Comparison of ENCODE assay signal across 20 cellular contexts in genomic region chr14:64562432-64562831, GRCh38. TPM values are rescaled to one million over a fixed set of nuclear protein-coding genes. Genes with fewer than 3 reads are reported as not detected.
DNase-seq lines count a peak whose midpoint lies in the region; TF ChIP-seq lines count a peak whose summit lies in the region.
"Had no signal": no experiment of that assay in that cellular context is flagged by ENCODE, and none has a peak within 500 bp of the region (broad histone marks: within the 10 kb centered on the region; RNA-seq: fewer than 3 reads in every experiment).

No MANE protein-coding gene starts in this region.

- no peak overlapping the region for H2AK5ac ChIP-seq in trophoblast cell (ENCODE audit: low read length)

- H3K27me3 ChIP-seq in esophagus squamous epithelium (no peaks in the 10 kb centered on the region), trophoblast cell (ENCODE audit: insufficient read depth, low read length) (no peaks in the 10 kb centered on the region)
- H3K27me3 ChIP-seq: BLaER1, MG63 had no signal

- H3K79me1 ChIP-seq in trophoblast cell (ENCODE audit: low read length): peaks cover 15% of the 10 kb centered on the region

- intact Hi-C loops in esophagus squamous epithelium (cut with DNase I): no loop called here

- H2AFZ ChIP-seq in trophoblast cell (ENCODE audit: insufficient read depth, low read length, poor library complexity): no peak overlapping the region

- no peak overlapping the region for H2BK5ac ChIP-seq in trophoblast cell (ENCODE audit: low read depth, low read length, poor library complexity)

- H3K14ac ChIP-seq in trophoblast cell (ENCODE audit: low read length): no peak overlapping the region

- no peak overlapping the region for H4K8ac ChIP-seq in trophoblast cell (ENCODE audit: low read depth, low read length)

- H3K79me2 ChIP-seq in trophoblast cell (ENCODE audit: control insufficient read depth, insufficient read depth, low read length, poor library complexity): no peaks in the 10 kb centered on the region

- H4K91ac ChIP-seq in trophoblast cell (ENCODE audit: low read depth, low read length): no peak overlapping the region

- no peak overlapping the region for H3K4ac ChIP-seq in trophoblast cell (ENCODE audit: low read depth, low read length)

- H3K4me3 ChIP-seq in LNCaP clone FGC (ENCODE audit: low read depth, low read length) (no peak overlapping the region), esophagus squamous epithelium (no peak overlapping the region), trophoblast cell (ENCODE audit: low read depth, low read length) (no peak overlapping the region)
- H3K4me3 ChIP-seq: BLaER1, MG63 had no signal

- peaks cover 4 to 33% (median 5%) of the 10 kb centered on the region in 3 donors for H3K4me1 ChIP-seq in esophagus squamous epithelium
- peaks cover 4 to 7% of the 10 kb centered on the region in 2 experiments for H3K4me1 ChIP-seq in trophoblast cell (ENCODE audit: control insufficient read depth in 1 of 2, insufficient read depth in 2 of 2, low read length in 2 of 2)

- peak overlapping the region in 3 of 4 donors; percentile 39 to 69 (median 60) for H3K27ac ChIP-seq in esophagus squamous epithelium
- no peak overlapping the region for H3K27ac ChIP-seq in trophoblast cell (ENCODE audit: low read depth, low read length)
- H3K27ac ChIP-seq: BLaER1 had no signal

- DNase-seq in NCI-H2196 (lab: John Stamatoyannopoulos, UW; ENCODE audit: unreplicated experiment) (peak; percentile 18), NCI-H2196 treated with DMSO at 0.1 percent for 48 hours (lab: John Stamatoyannopoulos, UW; ENCODE audit: unreplicated experiment) (no peak), LNCaP clone FGC (ENCODE audit: low read depth) (peak; percentile 25), esophagus squamous epithelium (lab: John Stamatoyannopoulos, UW) (no peak), trophoblast cell (peak; percentile 66 to 95), LoVo (ENCODE audit: low spot score) (no peak), SW 1271 (lab: John Stamatoyannopoulos, UW) (no peak), DMS114 treated with DMSO at 0.1 percent for 48 hours (lab: John Stamatoyannopoulos, UW; ENCODE audit: unreplicated experiment) (no peak)
- DNase-seq: CD8-positive, alpha-beta T cell; GOT3; KG1; MG63; NCI-H1105 treated with DMSO at 0.1 percent for 48 hours; NCI-H1694 treated with DMSO at 0.1 percent for 48 hours; NCI-H2107; NCI-H446 treated with DMSO at 0.1 percent for 48 hours; NK-92 treated with Interleukin-12 subunit alpha and Interleukin-12 subunit beta, amount 100 ng/mL, for 24 hours; OCI-M1; SK-N-SH had no signal

- no peak overlapping the region for H3K9ac ChIP-seq in trophoblast cell (ENCODE audit: low read length)
- H3K9ac ChIP-seq: BLaER1, SK-N-SH had no signal

- H3K23ac ChIP-seq in trophoblast cell (ENCODE audit: low read length): no peak overlapping the region

- H3K18ac ChIP-seq in trophoblast cell (ENCODE audit: low read length): no peak overlapping the region

- no peak overlapping the region for H2BK120ac ChIP-seq in trophoblast cell (ENCODE audit: insufficient read depth, low read length, poor library complexity)

- H3K36me3 ChIP-seq in esophagus squamous epithelium: no peaks in the 10 kb centered on the region
- H3K36me3 ChIP-seq in trophoblast cell (ENCODE audit: control insufficient read depth in 1 of 2, insufficient read depth in 2 of 2, low read length in 2 of 2): no peaks in the 10 kb centered on the region
- H3K36me3 ChIP-seq: BLaER1, MG63 had no signal

- no peak for TF ChIP-seq POLR2A in esophagus squamous epithelium (IDR thresholded peaks at IDR 0.05)

- no peak overlapping the region for H2BK12ac ChIP-seq in trophoblast cell (ENCODE audit: low read length)

- no peak overlapping the region for H4K12ac ChIP-seq in trophoblast cell (ENCODE audit: low read depth, low read length)

- no peak for TF ChIP-seq CTCF in LNCaP clone FGC (IDR thresholded peaks at IDR 0.05; ENCODE audit: control insufficient read depth, extremely low read depth, insufficient read depth)
- no peak for TF ChIP-seq CTCF in esophagus squamous epithelium (IDR thresholded peaks at IDR 0.05)

- H3K4me2 ChIP-seq in trophoblast cell (ENCODE audit: low read length): no peak overlapping the region
- H3K4me2 ChIP-seq: BLaER1, SK-N-SH had no signal

- H3K9me3 ChIP-seq in esophagus squamous epithelium (no peaks in the 10 kb centered on the region), trophoblast cell (ENCODE audit: insufficient read depth, low read depth, low read length) (no peaks in the 10 kb centered on the region)
- H3K9me3 ChIP-seq: BLaER1, MG63, SK-N-SH had no signal

RNA-seq across cellular contexts. Expression of gene PPP1R36, which starts 12.7 kb away (rescaled TPM):
- 1 to 10 TPM in 3 of 4 donors, under 1 TPM in 1; 0.23 to 1.3 (median 1.2) TPM for total RNA-seq in esophagus squamous epithelium
- polyA plus RNA-seq in trophoblast cell (2013): 0.97 and 0.99 TPM in 2 replicates

RNA-seq across cellular contexts. Expression of gene HSPA2, which starts 21.9 kb away (rescaled TPM):
- total RNA-seq in esophagus squamous epithelium: 100 to 1,000 TPM in 2 of 4 donors, 10 to 100 TPM in 2; 18.9 to 130 (median 74.5) TPM
- 52.5 and 55.1 TPM in 2 replicates for polyA plus RNA-seq in trophoblast cell (2013)

RNA-seq across cellular contexts. Expression of gene ZBTB1, which starts 57.9 kb away (rescaled TPM):
- total RNA-seq in esophagus squamous epithelium: 10 to 100 TPM; 17.8 to 41.8 (median 23.9) TPM
- 38.0 and 39.2 TPM in 2 replicates for polyA plus RNA-seq in trophoblast cell (2013)

RNA-seq across cellular contexts. Expression of gene ZBTB25, which starts 58.8 kb away (rescaled TPM):
- 1 to 10 TPM; 2.4 to 8.0 (median 3.1) TPM for total RNA-seq in esophagus squamous epithelium
- 9.0 and 9.1 TPM in 2 replicates for polyA plus RNA-seq in trophoblast cell (2013)

Comparison
In these comparisons a context has a peak if more than half of its experiments do, and no peak if none do; other contexts are left out.
1. DNase-seq: peak in NCI-H2196 (single experiment), LNCaP clone FGC (single experiment) and trophoblast cell (2 of 2); none in NCI-H2196 treated with DMSO at 0.1 percent for 48 hours (single experiment), esophagus squamous epithelium (single experiment), LoVo (single experiment), SW 1271 (0 of 2) and DMS114 treated with DMSO at 0.1 percent for 48 hours (single experiment).